ENCODE assay signal across 8 cellular contexts in the genomic region with DNA sequence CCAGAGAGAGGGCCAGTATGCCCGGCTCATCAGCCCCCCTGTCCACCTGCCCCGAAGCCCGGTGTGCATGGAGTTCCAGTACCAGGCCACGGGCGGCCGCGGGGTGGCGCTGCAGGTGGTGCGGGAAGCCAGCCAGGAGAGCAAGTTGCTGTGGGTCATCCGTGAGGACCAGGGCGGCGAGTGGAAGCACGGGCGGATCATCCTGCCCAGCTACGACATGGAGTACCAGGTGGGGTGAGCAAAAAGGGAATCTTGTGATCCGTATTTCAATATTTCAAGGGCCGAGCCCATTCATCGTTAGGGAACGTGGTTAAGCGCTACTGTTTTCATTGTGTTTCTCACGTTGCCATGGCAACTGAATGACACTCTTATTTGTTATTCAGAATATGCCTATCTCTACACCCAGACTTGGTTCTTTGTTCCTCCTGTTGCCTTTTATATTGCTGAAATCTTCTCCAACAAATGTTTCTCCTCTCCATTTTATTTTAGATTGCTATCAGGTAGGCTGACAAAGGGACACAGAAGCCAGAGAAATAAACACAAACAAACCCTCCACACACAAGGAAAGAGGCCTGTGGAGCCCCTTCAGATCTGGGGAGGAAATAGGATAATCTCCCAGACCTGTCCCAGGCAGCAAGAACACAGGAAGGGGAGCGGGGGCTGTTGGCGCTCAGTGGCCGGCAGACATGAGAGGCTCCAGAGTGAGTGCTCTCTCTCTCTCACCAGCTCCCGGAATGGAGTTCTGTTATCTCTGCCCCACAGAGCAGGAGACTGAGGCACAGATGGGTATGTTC.
DNase-seq lines count a peak whose midpoint lies in the region; ATAC-seq lines count a peak whose summit lies in the region.

No MANE protein-coding gene starts in this region.

- intact Hi-C loops in right cardiac atrium (cut with DNase I): loop anchor here in 1 of 4 donors (10.0 kb wide), 1 partner anchor 121 kb away; no protein-coding TSS in a partner anchor

- H3K4me3 ChIP-seq in adipocyte (ENCODE audit: low read length) (no peak overlapping the region), right cardiac atrium (ENCODE audit: low read length) (no peak overlapping the region), rectal smooth muscle tissue (ENCODE audit: low read length) (peak overlapping the region; percentile 23)

- WGBS in right cardiac atrium: 34% methylated on average over 25 of the region's 25 CpGs

- no peaks in the 10 kb centered on the region for H3K27me3 ChIP-seq in adipocyte (replicated peaks; ENCODE audit: control insufficient read depth, insufficient read depth, low read length)
- no peaks in the 10 kb centered on the region for H3K27me3 ChIP-seq in right cardiac atrium (ENCODE audit: control insufficient read depth, insufficient read depth)
- H3K27me3 ChIP-seq in rectal smooth muscle tissue (ENCODE audit: control insufficient read depth, insufficient read depth, low read length): no peaks in the 10 kb centered on the region

- H3K4me1 ChIP-seq in adipocyte (ENCODE audit: control insufficient read depth, insufficient read depth, low read length): no peaks in the 10 kb centered on the region
- H3K4me1 ChIP-seq in right cardiac atrium (ENCODE audit: control insufficient read depth, insufficient read depth, low read length): peaks cover 2% of the 10 kb centered on the region
- peaks cover 53% of the 10 kb centered on the region for H3K4me1 ChIP-seq in rectal smooth muscle tissue (ENCODE audit: control insufficient read depth, insufficient read depth, low read length)

- H3K27ac ChIP-seq in right cardiac atrium (ENCODE audit: low read length) (peak overlapping the region; percentile 1), rectal smooth muscle tissue (ENCODE audit: low read depth, low read length) (peak overlapping the region; percentile 95)

- H3K9ac ChIP-seq in adipocyte (ENCODE audit: low read length) (no peak overlapping the region), rectal smooth muscle tissue (ENCODE audit: low read length) (no peak overlapping the region)

- H3K36me3 ChIP-seq in adipocyte (ENCODE audit: control insufficient read depth, insufficient read depth, low read length, severe bottlenecking) (peaks cover 27% of the 10 kb centered on the region), rectal smooth muscle tissue (ENCODE audit: control insufficient read depth, insufficient read depth, low read length) (peaks cover 10% of the 10 kb centered on the region)

- DNase-seq in DMS53 (lab: John Stamatoyannopoulos, UW): peak; percentile 94
- peak; percentile 34 for DNase-seq in HuH-7 (ENCODE audit: low spot score)
- DNase-seq in adipocyte (ENCODE audit: low read depth): peak; percentile 62
- DNase-seq in right cardiac atrium: peak; percentile 52 to 86 (median 81)
- no peak for DNase-seq in LoVo (ENCODE audit: low spot score)

- H3K9me3 ChIP-seq in adipocyte (ENCODE audit: control insufficient read depth, low read length) (no peaks in the 10 kb centered on the region), right cardiac atrium (ENCODE audit: control insufficient read depth, low read length) (no peaks in the 10 kb centered on the region)

- ATAC-seq in right cardiac atrium: peak; percentile 37 to 77
- ATAC-seq in HG02973 (IDR thresholded peaks at IDR 0.05; ENCODE audit: unreplicated experiment): no peak
- no peak for ATAC-seq in GM21367 (IDR thresholded peaks at IDR 0.05; ENCODE audit: unreplicated experiment)

Comparison
In these comparisons a context has a peak if more than half of its experiments do, and no peak if none do; other contexts are left out.
1. ATAC-seq: peak in right cardiac atrium (2 of 2); none in HG02973 (single experiment) and GM21367 (single experiment).